In genomic region chr1:92538413-92539061, GRCh38 we compare ENCODE assay signal across 9 cellular contexts. TPM values are rescaled to one million over a fixed set of nuclear protein-coding genes. Genes with fewer than 3 reads are reported as not detected.
DNase-seq lines count a peak whose midpoint lies in the region; ATAC-seq and TF ChIP-seq lines count a peak whose summit lies in the region.
"Had no signal": no experiment of that assay in that cellular context is flagged by ENCODE, and none has a peak within 500 bp of the region (broad histone marks: within the 10 kb centered on the region; RNA-seq: fewer than 3 reads in every experiment).

No MANE protein-coding gene starts in this region.

- ATAC-seq in GM19468 (IDR thresholded peaks at IDR 0.05; ENCODE audit: extremely low read depth, unreplicated experiment) (peak; percentile 34), HG03432 (IDR thresholded peaks at IDR 0.05; ENCODE audit: unreplicated experiment) (peak; percentile 58), psoas muscle (no peak)
- peak; percentile 81 for ATAC-seq in activated naive CD8-positive, alpha-beta T cell treated with anti-CD3 and anti-CD28 coated beads, Interleukin-2, amount 50 U/mL, for 24 hours

- peaks cover 52% of the 10 kb centered on the region for H3K36me3 Mint-ChIP-seq in activated naive CD8-positive, alpha-beta T cell treated with anti-CD3 and anti-CD28 coated beads, Interleukin-2, amount 50 U/mL, for 24 hours (ENCODE audit: low read depth)

- H3K36me3 ChIP-seq in GM06990 (ENCODE audit: control insufficient read depth, insufficient read depth, low read length) (no peaks in the 10 kb centered on the region), psoas muscle (ENCODE audit: insufficient read depth in 1 of 2, low read depth in 1 of 2) (no peaks in the 10 kb centered on the region)

- H3K27ac Mint-ChIP-seq in activated naive CD8-positive, alpha-beta T cell treated with anti-CD3 and anti-CD28 coated beads, Interleukin-2, amount 50 U/mL, for 24 hours: peak overlapping the region; percentile 100

- no peaks in the 10 kb centered on the region for H3K9me3 ChIP-seq in psoas muscle

- H3K4me3 ChIP-seq in GM06990 (replicated peaks; ENCODE audit: low read depth, low read length): no peak overlapping the region; the same call in 1 of the 2 replicates
- no peak overlapping the region for H3K4me3 ChIP-seq in psoas muscle
- H3K4me3 ChIP-seq: lung had no signal

- DNase-seq in GM06990 (ENCODE audit: extremely low read depth, insufficient read length): peak; percentile 30
- peak; percentile 39 for DNase-seq in activated naive CD8-positive, alpha-beta T cell treated with anti-CD3 and anti-CD28 coated beads, Interleukin-2, amount 50 U/mL, for 24 hours
- no peak for DNase-seq in SIG-M5 treated with dmso at 0.1 percent for 504 hours (lab: John Stamatoyannopoulos, UW; ENCODE audit: unreplicated experiment)
- DNase-seq in posterior cingulate gyrus: no peak
- DNase-seq in psoas muscle: no peak
- DNase-seq in superior temporal gyrus (ENCODE audit: extremely low spot score): no peak

- intact Hi-C loops in posterior cingulate gyrus (cut with DNase I) (no loop called here), psoas muscle (cut with DNase I) (no loop called here)

- WGBS in psoas muscle, 3 donors: 83 to 94% (median 85%) methylated on average over 2 of the region's 2 CpGs

- H3K27me3 ChIP-seq in GM06990 (replicated peaks; ENCODE audit: control insufficient read depth, insufficient read depth, low read length) (no peaks in the 10 kb centered on the region), psoas muscle (ENCODE audit: insufficient read depth in 3 of 3, low read length in 2 of 3) (no peaks in the 10 kb centered on the region)

- H3K4me1 Mint-ChIP-seq in activated naive CD8-positive, alpha-beta T cell treated with anti-CD3 and anti-CD28 coated beads, Interleukin-2, amount 50 U/mL, for 24 hours: peaks cover 92% of the 10 kb centered on the region

- no peaks in the 10 kb centered on the region for H3K27me3 Mint-ChIP-seq in activated naive CD8-positive, alpha-beta T cell treated with anti-CD3 and anti-CD28 coated beads, Interleukin-2, amount 50 U/mL, for 24 hours

- no peaks in the 10 kb centered on the region for H3K9me3 Mint-ChIP-seq in activated naive CD8-positive, alpha-beta T cell treated with anti-CD3 and anti-CD28 coated beads, Interleukin-2, amount 50 U/mL, for 24 hours

- TF ChIP-seq CTCF in GM06990 (IDR thresholded peaks at IDR 0.05; ENCODE audit: insufficient read depth, low read length, poor library complexity, severe bottlenecking) (no peak), psoas muscle (IDR thresholded peaks at IDR 0.05) (no peak)

- H3K4me3 Mint-ChIP-seq in activated naive CD8-positive, alpha-beta T cell treated with anti-CD3 and anti-CD28 coated beads, Interleukin-2, amount 50 U/mL, for 24 hours: peak overlapping the region; percentile 70

- H3K27ac ChIP-seq in psoas muscle: no peak overlapping the region

- H3K4me1 ChIP-seq in psoas muscle: no peaks in the 10 kb centered on the region

RNA-seq across cellular contexts. Expression of gene GFI1, which starts 51.8 kb away (rescaled TPM):
- total RNA-seq in psoas muscle: under 1 TPM in 3 of 4 donors, not detected in 1; 0.17 to 0.36 (median 0.20) TPM
- polyA plus RNA-seq in psoas muscle: under 1 TPM in 2 of 3 donors, not detected in 1; 0.01 to 0.05 TPM

Comparison
In these comparisons a context has a peak if more than half of its experiments do, and no peak if none do; other contexts are left out.
1. DNase-seq: peak in GM06990 (single experiment) and activated naive CD8-positive, alpha-beta T cell treated with anti-CD3 and anti-CD28 coated beads, Interleukin-2, amount 50 U/mL, for 24 hours (single experiment); none in SIG-M5 treated with dmso at 0.1 percent for 504 hours (single experiment), posterior cingulate gyrus (0 of 10), psoas muscle (0 of 2) and superior temporal gyrus (single experiment).
2. ATAC-seq: peak in GM19468 (single experiment), HG03432 (single experiment) and activated naive CD8-positive, alpha-beta T cell treated with anti-CD3 and anti-CD28 coated beads, Interleukin-2, amount 50 U/mL, for 24 hours (single experiment); none in psoas muscle (0 of 4).